32 cellular contexts compared by ENCODE assay signal in genomic region chr6:166653639-166653941, GRCh38.
"Had no signal": no experiment of that assay in that cellular context is flagged by ENCODE, and none has a peak within 500 bp of the region (broad histone marks: within the 10 kb centered on the region; RNA-seq: fewer than 3 reads in every experiment).

No MANE protein-coding gene starts in this region.

- H3K4me3 ChIP-seq: ascending aorta, cardiac muscle cell had no signal

- FAIRE-seq: bronchial epithelial cell had no signal

- H3K36me3 ChIP-seq: ascending aorta, cardiac muscle cell, WERI-Rb-1 had no signal

- H3K4me1 ChIP-seq: ascending aorta had no signal

- H3K9me3 ChIP-seq: ascending aorta had no signal

- H3K27me3 ChIP-seq: ascending aorta had no signal

- DNase-seq: activated CD4-positive, alpha-beta memory T cell treated with anti-CD3 and anti-CD28 coated beads, Interleukin-2, amount 10 ng/mL, durations not matched to agents 7 days and 5 days; activated CD4-positive, alpha-beta T cell treated with anti-CD3 and anti-CD28 coated beads for 1 hour; activated CD4-positive, alpha-beta T cell treated with anti-CD3 and anti-CD28 coated beads for 36 hours; activated CD4-positive, alpha-beta T cell treated with anti-CD3 and anti-CD28 coated beads for 48 hours; activated CD4-positive, alpha-beta T cell treated with anti-CD3 and anti-CD28 coated beads, Interleukin-2, amount 10 ng/mL, durations not matched to agents 7 days and 5 days; activated CD4-positive, alpha-beta T cell treated with anti-CD3 and anti-CD28 coated beads, Interleukin-2, amount 50 U/mL, for 48 hours; activated CD4-positive, CD25-positive, alpha-beta regulatory T cell; activated CD8-positive, alpha-beta memory T cell treated with anti-CD3 and anti-CD28 coated beads for 24 hours; activated CD8-positive, alpha-beta memory T cell treated with anti-CD3 and anti-CD28 coated beads, Interleukin-2, amount 10 ng/mL, durations not matched to agents 7 days and 5 days; activated CD8-positive, alpha-beta memory T cell treated with anti-CD3 and anti-CD28 coated beads, Interleukin-2, amount 50 U/mL, for 48 hours; activated CD8-positive, alpha-beta T cell treated with anti-CD3 and anti-CD28 coated beads, Interleukin-2, amount 10 ng/mL, durations not matched to agents 7 days and 5 days; activated effector memory CD4-positive, alpha-beta T cell treated with Interleukin-2 at 50 U/mL for 16 hours; activated gamma-delta T cell; activated naive CD4-positive, alpha-beta T cell treated with anti-CD3 and anti-CD28 coated beads, Interleukin-2, amount 10 ng/mL, durations not matched to agents 7 days and 5 days; activated naive CD4-positive, alpha-beta T cell treated with Interleukin-2 at 50 U/mL for 16 hours; activated naive CD8-positive, alpha-beta T cell treated with anti-CD3 and anti-CD28 coated beads, Interleukin-2, amount 10 ng/mL, durations not matched to agents 7 days and 5 days; activated naive CD8-positive, alpha-beta T cell treated with anti-CD3 and anti-CD28 coated beads, Interleukin-2, amount 50 U/mL, for 24 hours; activated T-cell treated with anti-CD3 and anti-CD28 coated beads, Interleukin-2, amount 50 U/mL, for 24 hours; activated T-cell treated with anti-CD3 and anti-CD28 coated beads, Interleukin-2, amount 50 U/mL, for 48 hours; amygdala; anterior cingulate cortex; caudate nucleus; cerebellar nuclear complex; T-helper 1 cell; T-helper 2 cell; T-helper 9 cell had no signal

- ATAC-seq: activated CD4-positive, alpha-beta T cell treated with anti-CD3 and anti-CD28 coated beads for 36 hours; activated CD4-positive, CD25-positive, alpha-beta regulatory T cell treated with anti-CD3 and anti-CD28 coated beads, Interleukin-2, amount 50 U/mL, for 24 hours; activated CD8-positive, alpha-beta memory T cell treated with anti-CD3 and anti-CD28 coated beads, Interleukin-2, amount 10 ng/mL, durations not matched to agents 7 days and 5 days; activated CD8-positive, alpha-beta T cell treated with anti-CD3 and anti-CD28 coated beads, Interleukin-2, amount 10 ng/mL, durations not matched to agents 7 days and 5 days; activated naive CD8-positive, alpha-beta T cell treated with anti-CD3 and anti-CD28 coated beads, Interleukin-2, amount 50 U/mL, for 24 hours; WTC11 had no signal

- H3K27ac ChIP-seq: ascending aorta, cardiac muscle cell, WERI-Rb-1 had no signal
